Comparison of ENCODE assay signal across 1 cellular context in the genomic region with DNA sequence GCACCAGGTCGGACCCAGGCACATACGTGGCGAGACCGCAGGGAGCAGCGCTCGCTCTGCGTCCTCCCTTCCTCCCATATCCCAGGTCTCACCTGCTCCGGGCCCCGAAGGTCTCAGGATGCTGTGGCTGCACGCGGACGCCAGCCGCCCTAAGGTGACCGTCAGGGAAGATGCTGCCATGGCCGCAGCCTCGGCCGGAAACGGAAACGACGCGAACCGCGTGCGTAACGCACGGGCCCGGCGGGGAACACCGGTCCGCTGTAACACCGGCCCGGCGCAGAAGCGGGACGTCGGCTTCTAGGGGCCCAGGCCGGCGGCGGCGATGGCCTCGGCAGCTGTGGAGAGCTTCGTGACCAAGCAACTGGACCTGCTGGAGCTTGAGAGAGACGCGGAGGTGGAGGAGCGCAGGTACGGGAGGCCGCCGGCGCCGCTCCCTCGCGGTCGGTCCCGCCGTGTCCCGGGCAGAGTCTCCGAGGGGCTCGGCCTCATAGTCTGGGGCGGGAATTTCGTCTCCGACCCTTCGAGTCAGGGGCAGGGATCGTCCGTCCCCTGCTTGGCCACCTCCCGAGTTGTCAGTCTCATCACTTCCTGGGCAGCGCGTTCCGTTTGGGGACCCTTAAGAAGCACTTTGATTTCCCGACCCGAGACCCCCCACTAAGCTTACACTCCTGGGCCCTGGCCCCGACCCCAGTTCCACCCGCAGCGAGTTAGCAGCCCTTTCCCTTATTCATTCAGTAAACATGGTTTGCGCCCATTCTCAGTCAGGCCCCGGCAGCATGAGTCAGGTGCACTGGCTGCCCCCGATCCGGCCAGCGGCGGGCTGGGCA.
TF ChIP-seq lines count a peak whose summit lies in the region.

A gene (plus strand): TSS at position 261 of the 827 bp plus-strand sequence. CDS start 62 bp downstream, at position 323.
A gene (minus strand): TSS at position 202 of the 827 bp plus-strand sequence. CDS start 22 bp downstream, at position 180.

TF ChIP-seq in HepG2, 621 proteins besides CTCF, POLR2A, EP300 and RAD21 (continued from another document):
- TF ChIP-seq, protein P1, sequence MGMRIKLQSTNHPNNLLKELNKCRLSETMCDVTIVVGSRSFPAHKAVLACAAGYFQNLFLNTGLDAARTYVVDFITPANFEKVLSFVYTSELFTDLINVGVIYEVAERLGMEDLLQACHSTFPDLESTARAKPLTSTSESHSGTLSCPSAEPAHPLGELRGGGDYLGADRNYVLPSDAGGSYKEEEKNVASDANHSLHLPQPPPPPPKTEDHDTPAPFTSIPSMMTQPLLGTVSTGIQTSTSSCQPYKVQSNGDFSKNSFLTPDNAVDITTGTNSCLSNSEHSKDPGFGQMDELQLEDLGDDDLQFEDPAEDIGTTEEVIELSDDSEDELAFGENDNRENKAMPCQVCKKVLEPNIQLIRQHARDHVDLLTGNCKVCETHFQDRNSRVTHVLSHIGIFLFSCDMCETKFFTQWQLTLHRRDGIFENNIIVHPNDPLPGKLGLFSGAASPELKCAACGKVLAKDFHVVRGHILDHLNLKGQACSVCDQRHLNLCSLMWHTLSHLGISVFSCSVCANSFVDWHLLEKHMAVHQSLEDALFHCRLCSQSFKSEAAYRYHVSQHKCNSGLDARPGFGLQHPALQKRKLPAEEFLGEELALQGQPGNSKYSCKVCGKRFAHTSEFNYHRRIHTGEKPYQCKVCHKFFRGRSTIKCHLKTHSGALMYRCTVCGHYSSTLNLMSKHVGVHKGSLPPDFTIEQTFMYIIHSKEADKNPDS (CRISPR knock-in tag; IDR thresholded peaks at IDR 0.05) = 0 out of 2 replicates have a peak, but pooled peaks have one; percentile 15
- peak; percentile 57; the same call in 1 of the 2 replicates for TF ChIP-seq PPARG (CRISPR knock-in tag; conservative IDR thresholded peaks at IDR 0.05)
- TF ChIP-seq SIN3B (IDR thresholded peaks at IDR 0.05; ENCODE audit: low read length) = peak; percentile 98
- TF ChIP-seq TBL1XR1 (IDR thresholded peaks at IDR 0.05; ENCODE audit: borderline replicate concordance, low read length, partially characterized antibody) = peak; percentile 65
- TF ChIP-seq CENPT (CRISPR knock-in tag; IDR thresholded peaks at IDR 0.05; ENCODE audit: low read depth) = peak; percentile 79
- TF ChIP-seq, protein P2, sequence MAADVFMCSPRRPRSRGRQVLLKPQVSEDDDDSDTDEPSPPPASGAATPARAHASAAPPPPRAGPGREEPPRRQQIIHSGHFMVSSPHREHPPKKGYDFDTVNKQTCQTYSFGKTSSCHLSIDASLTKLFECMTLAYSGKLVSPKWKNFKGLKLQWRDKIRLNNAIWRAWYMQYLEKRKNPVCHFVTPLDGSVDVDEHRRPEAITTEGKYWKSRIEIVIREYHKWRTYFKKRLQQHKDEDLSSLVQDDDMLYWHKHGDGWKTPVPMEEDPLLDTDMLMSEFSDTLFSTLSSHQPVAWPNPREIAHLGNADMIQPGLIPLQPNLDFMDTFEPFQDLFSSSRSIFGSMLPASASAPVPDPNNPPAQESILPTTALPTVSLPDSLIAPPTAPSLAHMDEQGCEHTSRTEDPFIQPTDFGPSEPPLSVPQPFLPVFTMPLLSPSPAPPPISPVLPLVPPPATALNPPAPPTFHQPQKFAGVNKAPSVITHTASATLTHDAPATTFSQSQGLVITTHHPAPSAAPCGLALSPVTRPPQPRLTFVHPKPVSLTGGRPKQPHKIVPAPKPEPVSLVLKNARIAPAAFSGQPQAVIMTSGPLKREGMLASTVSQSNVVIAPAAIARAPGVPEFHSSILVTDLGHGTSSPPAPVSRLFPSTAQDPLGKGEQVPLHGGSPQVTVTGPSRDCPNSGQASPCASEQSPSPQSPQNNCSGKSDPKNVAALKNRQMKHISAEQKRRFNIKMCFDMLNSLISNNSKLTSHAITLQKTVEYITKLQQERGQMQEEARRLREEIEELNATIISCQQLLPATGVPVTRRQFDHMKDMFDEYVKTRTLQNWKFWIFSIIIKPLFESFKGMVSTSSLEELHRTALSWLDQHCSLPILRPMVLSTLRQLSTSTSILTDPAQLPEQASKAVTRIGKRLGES (CRISPR knock-in tag; IDR thresholded peaks at IDR 0.05; ENCODE audit: borderline replicate concordance) = peak; percentile 75; the same call in 1 of the 2 replicates
- TF ChIP-seq KLF13 (CRISPR knock-in tag; IDR thresholded peaks at IDR 0.05) = no peak
- peak; percentile 94; the same call in 1 of the 2 replicates for TF ChIP-seq ZNF501 (CRISPR knock-in tag; IDR thresholded peaks at IDR 0.05)
- peak; percentile 92; the same call in 1 of the 2 replicates for TF ChIP-seq ZNF350 (CRISPR knock-in tag; IDR thresholded peaks at IDR 0.05; ENCODE audit: borderline replicate concordance, low read depth)
- TF ChIP-seq TBP (CRISPR knock-in tag; IDR thresholded peaks at IDR 0.05) = peak; percentile 94; the same call in 1 of the 2 replicates
- no peak for TF ChIP-seq HDAC6 (IDR thresholded peaks at IDR 0.05; ENCODE audit: low read depth, low read length)
- TF ChIP-seq ZBTB42 (CRISPR knock-in tag; IDR thresholded peaks at IDR 0.05) = no peak; the same call in 1 of the 2 replicates
- TF ChIP-seq ZBTB7B (CRISPR knock-in tag; IDR thresholded peaks at IDR 0.05) = peak; percentile 87
- TF ChIP-seq, protein P3, sequence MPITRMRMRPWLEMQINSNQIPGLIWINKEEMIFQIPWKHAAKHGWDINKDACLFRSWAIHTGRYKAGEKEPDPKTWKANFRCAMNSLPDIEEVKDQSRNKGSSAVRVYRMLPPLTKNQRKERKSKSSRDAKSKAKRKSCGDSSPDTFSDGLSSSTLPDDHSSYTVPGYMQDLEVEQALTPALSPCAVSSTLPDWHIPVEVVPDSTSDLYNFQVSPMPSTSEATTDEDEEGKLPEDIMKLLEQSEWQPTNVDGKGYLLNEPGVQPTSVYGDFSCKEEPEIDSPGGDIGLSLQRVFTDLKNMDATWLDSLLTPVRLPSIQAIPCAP (CRISPR knock-in tag; IDR thresholded peaks at IDR 0.05; ENCODE audit: low read depth) = 0 out of 2 replicates have a peak, but pooled peaks have one; percentile 59
- no peak for TF ChIP-seq CHD2 (IDR thresholded peaks at IDR 0.05; ENCODE audit: low read depth, low read length)
- TF ChIP-seq, protein P4, sequence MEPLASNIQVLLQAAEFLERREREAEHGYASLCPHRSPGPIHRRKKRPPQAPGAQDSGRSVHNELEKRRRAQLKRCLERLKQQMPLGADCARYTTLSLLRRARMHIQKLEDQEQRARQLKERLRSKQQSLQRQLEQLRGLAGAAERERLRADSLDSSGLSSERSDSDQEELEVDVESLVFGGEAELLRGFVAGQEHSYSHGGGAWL (CRISPR knock-in tag; IDR thresholded peaks at IDR 0.05) = peak; percentile 93
- TF ChIP-seq, protein P5, sequence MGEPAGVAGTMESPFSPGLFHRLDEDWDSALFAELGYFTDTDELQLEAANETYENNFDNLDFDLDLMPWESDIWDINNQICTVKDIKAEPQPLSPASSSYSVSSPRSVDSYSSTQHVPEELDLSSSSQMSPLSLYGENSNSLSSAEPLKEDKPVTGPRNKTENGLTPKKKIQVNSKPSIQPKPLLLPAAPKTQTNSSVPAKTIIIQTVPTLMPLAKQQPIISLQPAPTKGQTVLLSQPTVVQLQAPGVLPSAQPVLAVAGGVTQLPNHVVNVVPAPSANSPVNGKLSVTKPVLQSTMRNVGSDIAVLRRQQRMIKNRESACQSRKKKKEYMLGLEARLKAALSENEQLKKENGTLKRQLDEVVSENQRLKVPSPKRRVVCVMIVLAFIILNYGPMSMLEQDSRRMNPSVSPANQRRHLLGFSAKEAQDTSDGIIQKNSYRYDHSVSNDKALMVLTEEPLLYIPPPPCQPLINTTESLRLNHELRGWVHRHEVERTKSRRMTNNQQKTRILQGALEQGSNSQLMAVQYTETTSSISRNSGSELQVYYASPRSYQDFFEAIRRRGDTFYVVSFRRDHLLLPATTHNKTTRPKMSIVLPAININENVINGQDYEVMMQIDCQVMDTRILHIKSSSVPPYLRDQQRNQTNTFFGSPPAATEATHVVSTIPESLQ (CRISPR knock-in tag; conservative IDR thresholded peaks at IDR 0.05) = no peak
- no peak for TF ChIP-seq MATR3 (CRISPR knock-in tag; IDR thresholded peaks at IDR 0.05)
- TF ChIP-seq, protein P6, sequence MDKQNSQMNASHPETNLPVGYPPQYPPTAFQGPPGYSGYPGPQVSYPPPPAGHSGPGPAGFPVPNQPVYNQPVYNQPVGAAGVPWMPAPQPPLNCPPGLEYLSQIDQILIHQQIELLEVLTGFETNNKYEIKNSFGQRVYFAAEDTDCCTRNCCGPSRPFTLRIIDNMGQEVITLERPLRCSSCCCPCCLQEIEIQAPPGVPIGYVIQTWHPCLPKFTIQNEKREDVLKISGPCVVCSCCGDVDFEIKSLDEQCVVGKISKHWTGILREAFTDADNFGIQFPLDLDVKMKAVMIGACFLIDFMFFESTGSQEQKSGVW (CRISPR knock-in tag; IDR thresholded peaks at IDR 0.05; ENCODE audit: borderline replicate concordance) = no peak
- no peak for TF ChIP-seq KLF9 (CRISPR knock-in tag; IDR thresholded peaks at IDR 0.05; ENCODE audit: low read depth)
- no peak for TF ChIP-seq ZSCAN20 (CRISPR knock-in tag; IDR thresholded peaks at IDR 0.05; ENCODE audit: borderline replicate concordance)
- no peak for TF ChIP-seq JUNB (CRISPR knock-in tag; IDR thresholded peaks at IDR 0.05; ENCODE audit: borderline replicate concordance)
- peak; percentile 94; the same call in 1 of the 2 replicates for TF ChIP-seq SRY (CRISPR knock-in tag; IDR thresholded peaks at IDR 0.05)
- TF ChIP-seq SALL2 (CRISPR knock-in tag; IDR thresholded peaks at IDR 0.05) = peak; percentile 95
- TF ChIP-seq KMT2A (CRISPR knock-in tag; IDR thresholded peaks at IDR 0.05) = peak; percentile 100
- peak; percentile 74 for TF ChIP-seq FOSL2 (CRISPR knock-in tag; IDR thresholded peaks at IDR 0.05)
- TF ChIP-seq ZNF382 (CRISPR knock-in tag; IDR thresholded peaks at IDR 0.05; ENCODE audit: borderline replicate concordance) = no peak
- TF ChIP-seq, protein P7, sequence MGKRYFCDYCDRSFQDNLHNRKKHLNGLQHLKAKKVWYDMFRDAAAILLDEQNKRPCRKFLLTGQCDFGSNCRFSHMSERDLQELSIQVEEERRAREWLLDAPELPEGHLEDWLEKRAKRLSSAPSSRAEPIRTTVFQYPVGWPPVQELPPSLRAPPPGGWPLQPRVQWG (CRISPR knock-in tag; IDR thresholded peaks at IDR 0.05; ENCODE audit: borderline replicate concordance, low read depth) = no peak
- no peak for TF ChIP-seq ZNF17 (CRISPR knock-in tag; IDR thresholded peaks at IDR 0.05)
- peak; percentile 97 for TF ChIP-seq REPIN1 (CRISPR knock-in tag; IDR thresholded peaks at IDR 0.05; ENCODE audit: borderline replicate concordance, low read depth)
- peak; percentile 14; the same call in 1 of the 2 replicates for TF ChIP-seq SMC3 (IDR thresholded peaks at IDR 0.05; ENCODE audit: low read length)
- TF ChIP-seq ISX (CRISPR knock-in tag; conservative IDR thresholded peaks at IDR 0.05) = no peak
